16 cellular contexts compared by ENCODE assay signal in the genomic region with DNA sequence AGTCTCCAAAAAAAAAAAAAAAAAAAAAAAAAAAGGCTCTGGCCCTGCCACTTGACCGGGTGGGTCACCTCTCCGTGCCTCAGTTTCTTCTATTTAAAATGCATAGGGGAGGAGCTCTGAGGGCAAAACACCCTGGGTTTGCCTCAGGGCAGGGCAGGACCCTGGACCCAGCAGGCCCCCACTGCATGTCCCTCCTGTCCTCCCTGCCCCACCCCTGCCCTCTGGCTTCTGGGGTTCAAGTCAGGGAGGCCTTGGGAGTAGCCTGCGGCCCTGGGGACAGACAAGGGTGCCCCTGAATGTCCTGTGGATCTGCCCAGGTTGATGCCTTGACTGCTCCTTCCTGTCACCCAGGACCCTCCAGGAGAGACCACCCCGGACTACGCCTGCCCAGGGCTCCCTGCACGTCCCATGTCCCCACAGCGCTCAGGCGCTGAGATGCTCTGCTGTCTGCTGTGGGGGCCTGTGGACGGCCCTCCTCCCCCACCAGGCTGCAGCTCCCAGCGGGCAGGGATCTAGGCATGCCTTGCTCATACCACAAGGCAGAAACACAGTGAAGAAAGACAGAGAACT. TPM values are rescaled to one million over a fixed set of nuclear protein-coding genes. Genes with fewer than 3 reads are reported as not detected.
DNase-seq lines count a peak whose midpoint lies in the region; ATAC-seq and TF ChIP-seq lines count a peak whose summit lies in the region.
"Had no signal": no experiment of that assay in that cellular context is flagged by ENCODE, and none has a peak within 500 bp of the region (broad histone marks: within the 10 kb centered on the region; RNA-seq: fewer than 3 reads in every experiment).

No MANE protein-coding gene starts in this region.

- ATAC-seq in Right ventricle myocardium superior (ENCODE audit: poor library complexity): no peak
- no peak for ATAC-seq in heart left ventricle
- no peak for ATAC-seq in stimulated activated naive CD8-positive, alpha-beta T cell treated with anti-CD3 and anti-CD28 coated beads, Interleukin-15, amount 100 ng/mL, for 72 hours
- ATAC-seq in HG03432 (IDR thresholded peaks at IDR 0.05; ENCODE audit: unreplicated experiment): no peak
- ATAC-seq: K562 had no signal

- TF ChIP-seq POLR2A in heart left ventricle (IDR thresholded peaks at IDR 0.05): no peak
- no peak for TF ChIP-seq POLR2A in vagina (IDR thresholded peaks at IDR 0.05)

- H3K18ac ChIP-seq in neuronal stem cell (ENCODE audit: low read length): peak overlapping the region; percentile 76

- H3K4me3 Mint-ChIP-seq in stimulated activated naive CD8-positive, alpha-beta T cell treated with anti-CD3 and anti-CD28 coated beads, Interleukin-15, amount 100 ng/mL, for 72 hours: no peak overlapping the region
- H3K4me3 Mint-ChIP-seq: CD8-positive, alpha-beta memory T cell had no signal

- H4K91ac ChIP-seq in neuronal stem cell (ENCODE audit: low read depth, low read length, poor library complexity): no peak overlapping the region

- no peak overlapping the region for H3K4ac ChIP-seq in neuronal stem cell (ENCODE audit: low read length)

- no peak overlapping the region for H2BK15ac ChIP-seq in neuronal stem cell (ENCODE audit: low read length)

- no peaks in the 10 kb centered on the region for H3K27me3 Mint-ChIP-seq in stimulated activated naive CD8-positive, alpha-beta T cell treated with anti-CD3 and anti-CD28 coated beads, Interleukin-15, amount 100 ng/mL, for 72 hours

- intact Hi-C loops in Right ventricle myocardium superior (cut with DNase I) (no loop called here), heart left ventricle (cut with DNase I) (no loop called here), vagina (cut with DNase I) (no loop called here)

- H3K9ac ChIP-seq in neuronal stem cell (ENCODE audit: low read depth, low read length, poor library complexity): no peak overlapping the region

- no peak overlapping the region for H4K8ac ChIP-seq in neuronal stem cell (ENCODE audit: low read depth, low read length)

- WGBS in heart left ventricle, 4 donors: 89 to 96% (median 94%) methylated on average over 9 to 10 of the region's 10 CpGs
- WGBS in neuronal stem cell (ENCODE audit: extremely low coverage in 2 of 2, insufficient read length in 2 of 2, insufficient replicate concordance in 1 of 2), 2 donors: no CpG with 5 or more reads among the region's 10 CpGs

- no peaks in the 10 kb centered on the region for H3K27me3 ChIP-seq in right atrium auricular region
- no peaks in the 10 kb centered on the region for H3K27me3 ChIP-seq in heart left ventricle
- H3K27me3 ChIP-seq in neuronal stem cell (ENCODE audit: control insufficient read depth in 3 of 3, insufficient read depth in 3 of 3, low read depth in 1 of 3, low read length in 3 of 3): no peaks in the 10 kb centered on the region
- no peaks in the 10 kb centered on the region for H3K27me3 ChIP-seq in vagina

- no peak overlapping the region for H2BK12ac ChIP-seq in neuronal stem cell (ENCODE audit: low read length)

- TF ChIP-seq CTCF in right atrium auricular region (IDR thresholded peaks at IDR 0.05) (no peak), heart left ventricle (IDR thresholded peaks at IDR 0.05) (no peak), vagina (IDR thresholded peaks at IDR 0.05) (no peak)

- H3K27ac Mint-ChIP-seq in stimulated activated naive CD8-positive, alpha-beta T cell treated with anti-CD3 and anti-CD28 coated beads, Interleukin-15, amount 100 ng/mL, for 72 hours: no peak overlapping the region

- H2AFZ ChIP-seq in neuronal stem cell (ENCODE audit: low read length): no peak overlapping the region

- no peaks in the 10 kb centered on the region for H3K79me1 ChIP-seq in neuronal stem cell (ENCODE audit: low read depth, low read length)

- no peaks in the 10 kb centered on the region for H3K4me1 Mint-ChIP-seq in stimulated activated naive CD8-positive, alpha-beta T cell treated with anti-CD3 and anti-CD28 coated beads, Interleukin-15, amount 100 ng/mL, for 72 hours
- H3K4me1 Mint-ChIP-seq: CD8-positive, alpha-beta memory T cell had no signal

- peak overlapping the region; percentile 100 for H2AK5ac ChIP-seq in neuronal stem cell (ENCODE audit: low read depth, low read length)

- no peak overlapping the region for H3K23ac ChIP-seq in neuronal stem cell (ENCODE audit: low read depth, low read length, poor library complexity)

- H3K4me1 ChIP-seq in right atrium auricular region (peaks cover 0 to 11% of the 10 kb centered on the region in 2 donors), heart left ventricle (peaks cover 0 to 10% (median 7%) of the 10 kb centered on the region in 12 donors), neuronal stem cell (ENCODE audit: control insufficient read depth in 2 of 2, insufficient read depth in 1 of 2, low read depth in 1 of 2, low read length in 2 of 2) (peaks cover 0 to 3% of the 10 kb centered on the region in 2 donors), vagina (peaks cover 20% of the 10 kb centered on the region)

- H3K27ac ChIP-seq in right atrium auricular region: no peak overlapping the region
- H3K27ac ChIP-seq in heart left ventricle: no peak overlapping the region
- H3K27ac ChIP-seq in neuronal stem cell (replicated peaks; ENCODE audit: low read length): no peak overlapping the region
- peak overlapping the region; percentile 12 for H3K27ac ChIP-seq in vagina

- H3K14ac ChIP-seq in neuronal stem cell (ENCODE audit: low read length): no peak overlapping the region

- no peak overlapping the region for H2BK120ac ChIP-seq in neuronal stem cell (ENCODE audit: low read depth, low read length)

- no peaks in the 10 kb centered on the region for H3K36me3 ChIP-seq in right atrium auricular region
- no peaks in the 10 kb centered on the region for H3K36me3 ChIP-seq in heart left ventricle
- no peaks in the 10 kb centered on the region for H3K36me3 ChIP-seq in neuronal stem cell (replicated peaks in 1 of 2; ENCODE audit: control insufficient read depth in 2 of 2, insufficient read depth in 2 of 2, low read length in 2 of 2)
- no peaks in the 10 kb centered on the region for H3K36me3 ChIP-seq in vagina

- H2BK5ac ChIP-seq in neuronal stem cell (ENCODE audit: low read length): peak overlapping the region; percentile 66

- peaks cover 0 to 21% of the 10 kb centered on the region in 2 donors for H3K9me3 Mint-ChIP-seq in stimulated activated naive CD8-positive, alpha-beta T cell treated with anti-CD3 and anti-CD28 coated beads, Interleukin-15, amount 100 ng/mL, for 72 hours

- peaks cover 0 to 21% of the 10 kb centered on the region in 2 donors for H3K9me3 ChIP-seq in right atrium auricular region
- peaks cover 0 to 20% (median 5%) of the 10 kb centered on the region in 12 donors for H3K9me3 ChIP-seq in heart left ventricle
- peaks cover 0 to 2% of the 10 kb centered on the region in 2 donors for H3K9me3 ChIP-seq in neuronal stem cell (replicated peaks in 1 of 2; ENCODE audit: control insufficient read depth in 2 of 2, insufficient read depth in 1 of 2, low read depth in 1 of 2, low read length in 2 of 2)
- H3K9me3 ChIP-seq in vagina: no peaks in the 10 kb centered on the region

- no peak overlapping the region for H3K4me2 ChIP-seq in neuronal stem cell (ENCODE audit: insufficient read depth, low read length, poor library complexity, severe bottlenecking)

- H3K4me3 ChIP-seq in right atrium auricular region (no peak overlapping the region), heart left ventricle (no peak overlapping the region), neuronal stem cell (ENCODE audit: low read length in 2 of 2) (no peak overlapping the region), vagina (no peak overlapping the region)
- H3K4me3 ChIP-seq: K562 had no signal

- peak; percentile 22 for DNase-seq in Right ventricle myocardium superior
- no peak for DNase-seq in right atrium auricular region (ENCODE audit: low spot score)
- peak in 3 of 5 donors; percentile 18 to 37 (median 20) for DNase-seq in heart left ventricle
- no peak for DNase-seq in neuronal stem cell (ENCODE audit: low spot score)
- no peak for DNase-seq in vagina (ENCODE audit: extremely low spot score in 2 of 2)
- no peak for DNase-seq in stimulated activated naive CD8-positive, alpha-beta T cell treated with anti-CD3 and anti-CD28 coated beads, Interleukin-15, amount 100 ng/mL, for 72 hours
- no peak for DNase-seq in activated CD4-positive, alpha-beta T cell treated with anti-CD3 and anti-CD28 coated beads, Interleukin-2, amount 50 U/mL, for 4 hours
- DNase-seq: DMS79, NCI-H1092 treated with DMSO at 0.1 percent for 48 hours, NCI-H1694 treated with DMSO at 0.1 percent for 48 hours, NCI-H510A treated with DMSO at 0.1 percent for 48 hours, NCI-H774, OCI-M1 had no signal

RNA-seq across cellular contexts. Expression of gene ADAMTS2, which starts 35.4 kb away (rescaled TPM):
- 3.6 TPM for total RNA-seq in Right ventricle myocardium superior
- 10 to 100 TPM; 13.6 to 13.7 TPM for total RNA-seq in right atrium auricular region
- total RNA-seq in heart left ventricle: 10 to 100 TPM in 2 of 9 donors, 1 to 10 TPM in 7; 1.1 to 23.0 (median 5.5) TPM
- polyA plus RNA-seq in heart left ventricle: 1 to 10 TPM; 1.8 to 6.8 TPM
- 5.3 TPM for polyA plus RNA-seq in neuronal stem cell (2013, experiment 1 of 2)
- polyA plus RNA-seq in neuronal stem cell (2013, experiment 2 of 2): 5.7 TPM
- total RNA-seq in vagina: 17.4 TPM
- total RNA-seq: CD8-positive, alpha-beta memory T cell; K562 had no signal
- polyA plus RNA-seq: CD8-positive, alpha-beta memory T cell; K562 had no signal

Comparison
In these comparisons a context has a peak if more than half of its experiments do, and no peak if none do; other contexts are left out.
1. DNase-seq: peak in Right ventricle myocardium superior (single experiment) and heart left ventricle (3 of 5); none in right atrium auricular region (single experiment), neuronal stem cell (single experiment), vagina (0 of 2), stimulated activated naive CD8-positive, alpha-beta T cell treated with anti-CD3 and anti-CD28 coated beads, Interleukin-15, amount 100 ng/mL, for 72 hours (0 of 2) and activated CD4-positive, alpha-beta T cell treated with anti-CD3 and anti-CD28 coated beads, Interleukin-2, amount 50 U/mL, for 4 hours (0 of 2).